Comparison of ENCODE assay signal across 1 cellular context in the genomic region with DNA sequence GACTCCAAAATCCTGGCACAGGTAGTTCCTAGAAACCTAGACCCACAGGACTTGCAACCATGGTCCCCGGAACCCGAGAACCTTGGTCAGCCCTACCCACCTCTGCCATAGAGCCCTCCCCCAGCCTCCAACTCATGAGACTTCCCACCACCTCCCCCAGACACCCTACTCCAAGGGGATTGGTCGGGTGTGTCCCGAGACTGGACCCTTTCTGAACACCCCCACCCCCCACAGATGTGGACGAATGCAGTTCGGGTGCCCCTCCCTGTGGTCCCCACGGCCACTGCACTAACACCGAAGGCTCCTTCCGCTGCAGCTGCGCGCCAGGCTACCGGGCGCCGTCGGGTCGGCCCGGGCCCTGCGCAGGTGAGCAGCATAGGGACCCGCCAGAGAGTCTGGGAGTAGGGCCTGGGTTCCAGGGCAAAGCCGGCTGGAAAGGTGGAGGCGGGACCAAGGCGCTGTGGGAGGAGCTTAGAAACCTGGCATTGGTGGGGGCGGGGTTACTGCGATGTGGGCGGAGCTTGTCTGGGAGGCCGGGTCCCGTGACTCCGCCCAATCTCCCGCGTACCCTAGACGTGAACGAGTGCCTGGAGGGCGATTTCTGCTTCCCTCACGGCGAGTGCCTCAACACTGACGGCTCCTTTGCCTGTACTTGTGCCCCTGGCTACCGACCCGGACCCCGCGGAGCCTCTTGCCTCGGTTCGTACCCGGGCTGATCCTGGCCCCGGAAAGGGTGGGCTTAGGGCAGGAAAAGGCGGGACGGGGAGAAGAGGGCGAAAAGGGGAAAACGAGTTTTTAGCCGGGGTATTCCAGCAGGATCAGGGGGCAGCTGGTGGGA.
TF ChIP-seq lines count a peak whose summit lies in the region.

No MANE protein-coding gene starts in this region.

TF ChIP-seq in IMR-90, 13 proteins besides CTCF, POLR2A, EP300 and RAD21:
- TF ChIP-seq NFE2L2 (IDR thresholded peaks at IDR 0.05; ENCODE audit: low read depth, low read length) (no peak), MAFK (IDR thresholded peaks at IDR 0.05; ENCODE audit: low read depth, low read length) (no peak), RFX5 (IDR thresholded peaks at IDR 0.05; ENCODE audit: low read depth, low read length) (no peak), CEBPB (IDR thresholded peaks at IDR 0.05; ENCODE audit: low read depth, low read length) (no peak), RCOR1 (IDR thresholded peaks at IDR 0.05; ENCODE audit: insufficient replicate concordance, low read length) (no peak), FOS (IDR thresholded peaks at IDR 0.05; ENCODE audit: low read depth, low read length) (no peak), MXI1 (IDR thresholded peaks at IDR 0.05; ENCODE audit: borderline replicate concordance, low read depth, low read length) (no peak), BHLHE40 (IDR thresholded peaks at IDR 0.05; ENCODE audit: low read depth, low read length) (no peak), MAZ (IDR thresholded peaks at IDR 0.05; ENCODE audit: borderline replicate concordance, low read depth, low read length) (no peak), SMC3 (IDR thresholded peaks at IDR 0.05; ENCODE audit: low read depth, low read length) (no peak), CHD1 (IDR thresholded peaks at IDR 0.05; ENCODE audit: low read depth, low read length) (no peak)
- TF ChIP-seq, protein P1, sequence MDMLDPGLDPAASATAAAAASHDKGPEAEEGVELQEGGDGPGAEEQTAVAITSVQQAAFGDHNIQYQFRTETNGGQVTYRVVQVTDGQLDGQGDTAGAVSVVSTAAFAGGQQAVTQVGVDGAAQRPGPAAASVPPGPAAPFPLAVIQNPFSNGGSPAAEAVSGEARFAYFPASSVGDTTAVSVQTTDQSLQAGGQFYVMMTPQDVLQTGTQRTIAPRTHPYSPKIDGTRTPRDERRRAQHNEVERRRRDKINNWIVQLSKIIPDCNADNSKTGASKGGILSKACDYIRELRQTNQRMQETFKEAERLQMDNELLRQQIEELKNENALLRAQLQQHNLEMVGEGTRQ (IDR thresholded peaks at IDR 0.05; ENCODE audit: low read depth, low read length) = no peak
- TF ChIP-seq, protein P2, sequence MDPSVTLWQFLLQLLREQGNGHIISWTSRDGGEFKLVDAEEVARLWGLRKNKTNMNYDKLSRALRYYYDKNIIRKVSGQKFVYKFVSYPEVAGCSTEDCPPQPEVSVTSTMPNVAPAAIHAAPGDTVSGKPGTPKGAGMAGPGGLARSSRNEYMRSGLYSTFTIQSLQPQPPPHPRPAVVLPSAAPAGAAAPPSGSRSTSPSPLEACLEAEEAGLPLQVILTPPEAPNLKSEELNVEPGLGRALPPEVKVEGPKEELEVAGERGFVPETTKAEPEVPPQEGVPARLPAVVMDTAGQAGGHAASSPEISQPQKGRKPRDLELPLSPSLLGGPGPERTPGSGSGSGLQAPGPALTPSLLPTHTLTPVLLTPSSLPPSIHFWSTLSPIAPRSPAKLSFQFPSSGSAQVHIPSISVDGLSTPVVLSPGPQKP (IDR thresholded peaks at IDR 0.05; ENCODE audit: borderline replicate concordance, low read depth, low read length) = no peak
